In the genomic region with DNA sequence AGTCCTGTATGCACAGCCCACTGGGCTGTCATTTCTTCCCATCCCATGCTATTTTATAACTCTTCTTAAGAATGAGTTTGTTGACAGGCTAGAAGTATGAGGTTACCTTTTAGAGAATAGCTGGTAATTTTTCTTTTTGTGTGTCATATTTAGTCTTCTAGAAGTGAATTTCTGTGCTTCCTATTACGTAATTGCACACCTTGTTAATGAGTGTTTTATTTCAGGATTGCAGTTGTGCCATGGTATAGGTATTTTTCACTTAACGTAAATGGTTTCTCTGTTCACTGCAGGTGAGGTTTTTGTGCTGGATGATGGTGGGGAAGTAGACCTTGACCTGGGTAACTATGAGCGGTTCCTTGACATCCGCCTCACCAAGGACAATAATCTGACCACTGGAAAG, we compare ENCODE assay signal across 1 cellular context.
TF ChIP-seq lines count a peak whose summit lies in the region.

No MANE protein-coding gene starts in this region.

TF ChIP-seq in K562, 482 proteins besides CTCF, POLR2A, EP300 and RAD21:
- TF ChIP-seq HDAC6 (IDR thresholded peaks at IDR 0.05; ENCODE audit: low read depth, low read length) (no peak), CEBPG (CRISPR knock-in tag; IDR thresholded peaks at IDR 0.05) (no peak), CEBPG (tag; conservative IDR thresholded peaks at IDR 0.05 in 1 of 2, IDR thresholded peaks at IDR 0.05 in 1 of 2) (peak in 1 of 2 experiments; percentile 59; a peak in 2 of 4 replicates), CEBPB (tag; IDR thresholded peaks at IDR 0.05) (peak; percentile 62)
